Comparison of ENCODE assay signal across 2 cellular contexts in genomic region chr4:129117705-129118104, GRCh38.
TF ChIP-seq lines count a peak whose summit lies in the region.

No MANE protein-coding gene starts in this region.

TF ChIP-seq in K562, 482 proteins besides CTCF, POLR2A, EP300 and RAD21:
- TF ChIP-seq ZNF3 (CRISPR knock-in tag; IDR thresholded peaks at IDR 0.05) (no peak), RNF219 (CRISPR knock-in tag; IDR thresholded peaks at IDR 0.05) (no peak), CBX5 (IDR thresholded peaks at IDR 0.05; ENCODE audit: borderline replicate concordance, low read depth) (no peak), PTRF (tag; IDR thresholded peaks at IDR 0.05) (no peak), ZNF263 (CRISPR knock-in tag; IDR thresholded peaks at IDR 0.05; ENCODE audit: borderline replicate concordance) (no peak), SPI1 (IDR thresholded peaks at IDR 0.05; ENCODE audit: borderline replicate concordance, low read depth, low read length) (no peak), ZNF212 (CRISPR knock-in tag; IDR thresholded peaks at IDR 0.05) (no peak), PHB (CRISPR knock-in tag; IDR thresholded peaks at IDR 0.05) (no peak), RBM39 (optimal IDR thresholded peaks at IDR 0.05; ENCODE audit: low read depth, low read length) (no peak)

TF ChIP-seq in H1, 55 proteins besides CTCF, POLR2A, EP300 and RAD21:
- TF ChIP-seq CTBP2 (IDR thresholded peaks at IDR 0.05; ENCODE audit: borderline replicate concordance, insufficient read depth, insufficient read length, low read length) = no peak
